8 cellular contexts compared by ENCODE assay signal in the genomic region with DNA sequence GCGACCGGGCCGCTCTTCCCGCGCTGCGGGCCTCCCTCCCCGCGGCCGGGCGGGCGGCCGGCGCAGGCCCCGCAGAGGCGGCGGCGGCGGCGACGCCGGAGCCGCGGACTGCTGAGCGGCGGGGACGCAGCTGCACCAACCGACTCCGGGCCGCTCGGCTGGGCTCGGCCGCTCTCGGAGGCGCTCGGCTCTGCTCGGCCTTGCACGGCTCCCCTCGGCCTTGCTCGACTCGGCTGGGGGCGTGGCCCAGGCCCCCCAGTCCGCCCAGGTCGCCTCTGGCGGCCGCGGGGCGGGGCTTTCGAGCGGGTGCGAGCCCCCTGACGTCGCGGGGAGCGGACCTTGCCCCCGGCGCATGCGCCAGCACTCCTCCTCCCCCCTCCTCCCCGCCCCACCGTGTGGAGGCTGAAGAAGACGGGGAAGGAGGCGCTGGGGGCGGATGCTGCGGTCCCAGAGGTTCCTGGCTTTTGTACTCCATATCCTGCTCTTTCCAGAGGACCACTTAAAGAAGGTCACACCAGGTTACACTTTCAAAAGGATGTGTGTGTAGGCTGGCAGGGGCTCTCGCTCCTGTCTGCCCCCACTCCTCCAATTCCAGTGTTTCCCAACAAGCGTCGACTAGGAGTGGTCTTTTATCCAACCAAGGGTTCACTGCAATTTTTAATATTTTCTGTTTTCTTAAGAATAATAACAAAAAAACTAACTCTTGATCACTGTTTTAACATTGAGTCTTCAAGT. TPM values are rescaled to one million over a fixed set of nuclear protein-coding genes. Genes with fewer than 3 reads are reported as not detected.
DNase-seq lines count a peak whose midpoint lies in the region; ATAC-seq and TF ChIP-seq lines count a peak whose summit lies in the region.

A gene with protein sequence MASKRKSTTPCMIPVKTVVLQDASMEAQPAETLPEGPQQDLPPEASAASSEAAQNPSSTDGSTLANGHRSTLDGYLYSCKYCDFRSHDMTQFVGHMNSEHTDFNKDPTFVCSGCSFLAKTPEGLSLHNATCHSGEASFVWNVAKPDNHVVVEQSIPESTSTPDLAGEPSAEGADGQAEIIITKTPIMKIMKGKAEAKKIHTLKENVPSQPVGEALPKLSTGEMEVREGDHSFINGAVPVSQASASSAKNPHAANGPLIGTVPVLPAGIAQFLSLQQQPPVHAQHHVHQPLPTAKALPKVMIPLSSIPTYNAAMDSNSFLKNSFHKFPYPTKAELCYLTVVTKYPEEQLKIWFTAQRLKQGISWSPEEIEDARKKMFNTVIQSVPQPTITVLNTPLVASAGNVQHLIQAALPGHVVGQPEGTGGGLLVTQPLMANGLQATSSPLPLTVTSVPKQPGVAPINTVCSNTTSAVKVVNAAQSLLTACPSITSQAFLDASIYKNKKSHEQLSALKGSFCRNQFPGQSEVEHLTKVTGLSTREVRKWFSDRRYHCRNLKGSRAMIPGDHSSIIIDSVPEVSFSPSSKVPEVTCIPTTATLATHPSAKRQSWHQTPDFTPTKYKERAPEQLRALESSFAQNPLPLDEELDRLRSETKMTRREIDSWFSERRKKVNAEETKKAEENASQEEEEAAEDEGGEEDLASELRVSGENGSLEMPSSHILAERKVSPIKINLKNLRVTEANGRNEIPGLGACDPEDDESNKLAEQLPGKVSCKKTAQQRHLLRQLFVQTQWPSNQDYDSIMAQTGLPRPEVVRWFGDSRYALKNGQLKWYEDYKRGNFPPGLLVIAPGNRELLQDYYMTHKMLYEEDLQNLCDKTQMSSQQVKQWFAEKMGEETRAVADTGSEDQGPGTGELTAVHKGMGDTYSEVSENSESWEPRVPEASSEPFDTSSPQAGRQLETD (minus strand): TSS at position 196 of the 735 bp plus-strand sequence. CDS start 112,815 bp downstream, outside the sequence.

- H3K9ac ChIP-seq in BLaER1 = peak within 1 kb of the TSS; percentile 95

- no peaks in the 10 kb centered on the region for H4K20me1 ChIP-seq in BLaER1

- H3K4me1 Mint-ChIP-seq in activated CD4-positive, alpha-beta T cell treated with anti-CD3 and anti-CD28 coated beads, Interleukin-2, amount 10 ng/mL, durations not matched to agents 7 days and 5 days = peaks cover 28% of the 10 kb centered on the region

- intact Hi-C loops in left colon (cut with DNase I, micrococcal nuclease) = no loop called here

- H3K27me3 ChIP-seq in BLaER1 = no peaks in the 10 kb centered on the region

- peak within 1 kb of the TSS; percentile 83 for H3K27ac Mint-ChIP-seq in activated CD4-positive, alpha-beta T cell treated with anti-CD3 and anti-CD28 coated beads, Interleukin-2, amount 10 ng/mL, durations not matched to agents 7 days and 5 days

- POLR2A ChIA-PET in activated CD4-positive, alpha-beta T cell treated with anti-CD3 and anti-CD28 coated beads, Interleukin-2, amount 10 ng/mL, durations not matched to agents 7 days and 5 days (lab: Charles Lee) = no interaction called here

- no peak for TF ChIP-seq CTCF in coronary artery (IDR thresholded peaks at IDR 0.05)

- H3K4me3 Mint-ChIP-seq in activated CD4-positive, alpha-beta T cell treated with anti-CD3 and anti-CD28 coated beads, Interleukin-2, amount 10 ng/mL, durations not matched to agents 7 days and 5 days = peak within 1 kb of the TSS; percentile 80

- H3K4me3 ChIP-seq in BLaER1 (peak within 1 kb of the TSS; percentile 95), coronary artery (peak within 1 kb of the TSS; percentile 87)

- CTCF ChIA-PET in activated CD4-positive, alpha-beta T cell treated with anti-CD3 and anti-CD28 coated beads, Interleukin-2, amount 10 ng/mL, durations not matched to agents 7 days and 5 days (lab: Charles Lee) = interaction anchor here (0.7 to 1.3 kb wide), 4 partner anchors 11 to 183 kb away, joined by 3 to 4 read pairs (median 3); no protein-coding TSS in a partner anchor

- H3K36me3 ChIP-seq in BLaER1 = peaks cover 2% of the 10 kb centered on the region; the same call in 1 of the 2 replicates

- peaks cover 8% of the 10 kb centered on the region for H3K27me3 Mint-ChIP-seq in activated CD4-positive, alpha-beta T cell treated with anti-CD3 and anti-CD28 coated beads, Interleukin-2, amount 10 ng/mL, durations not matched to agents 7 days and 5 days

- H3K36me3 Mint-ChIP-seq in activated CD4-positive, alpha-beta T cell treated with anti-CD3 and anti-CD28 coated beads, Interleukin-2, amount 10 ng/mL, durations not matched to agents 7 days and 5 days (ENCODE audit: low read depth) = no peaks in the 10 kb centered on the region

- no peaks in the 10 kb centered on the region for H3K9me3 ChIP-seq in BLaER1

- no peaks in the 10 kb centered on the region for H3K9me3 Mint-ChIP-seq in activated CD4-positive, alpha-beta T cell treated with anti-CD3 and anti-CD28 coated beads, Interleukin-2, amount 10 ng/mL, durations not matched to agents 7 days and 5 days

- ATAC-seq in GM19351 (IDR thresholded peaks at IDR 0.05; ENCODE audit: unreplicated experiment) = peak; percentile 96
- peak; percentile 94 for ATAC-seq in HG03520 (IDR thresholded peaks at IDR 0.05; ENCODE audit: unreplicated experiment)
- peak; percentile 87 for ATAC-seq in left colon

- peak within 1 kb of the TSS; percentile 99 for H3K27ac ChIP-seq in BLaER1
- peak within 1 kb of the TSS; percentile 95 to 97 for H3K27ac ChIP-seq in coronary artery

- DNase-seq in NCI-H526 treated with DMSO at 0.1 percent for 48 hours (lab: John Stamatoyannopoulos, UW) = peak; percentile 89
- peak; percentile 94 for DNase-seq in activated CD4-positive, alpha-beta T cell treated with anti-CD3 and anti-CD28 coated beads, Interleukin-2, amount 10 ng/mL, durations not matched to agents 7 days and 5 days
- DNase-seq in coronary artery (ENCODE audit: low spot score) = peak; percentile 97
- DNase-seq in left colon = peak; percentile 97
- peak; percentile 96 for DNase-seq in stimulated activated CD4-positive, alpha-beta T cell treated with anti-CD3 and anti-CD28 coated beads, Interleukin-1b, Interleukin-23, amount 100 ng/mL, for 48 hours

- peaks cover 30% of the 10 kb centered on the region for H3K4me1 ChIP-seq in BLaER1

- H3K4me2 ChIP-seq in BLaER1 = peak within 1 kb of the TSS; percentile 98

RNA-seq across cellular contexts. Expression of the gene that starts here (rescaled TPM):
- 10 to 100 TPM in 1 of 2 experiments, 1 to 10 TPM in 1; 8.6 to 10.2 TPM for total RNA-seq in activated CD4-positive, alpha-beta T cell treated with anti-CD3 and anti-CD28 coated beads, Interleukin-2, amount 10 ng/mL, durations not matched to agents 7 days and 5 days
- total RNA-seq in left colon = 10 to 100 TPM; 31.7 to 35.3 TPM

Comparison
In these comparisons a context has a peak if more than half of its experiments do, and no peak if none do; other contexts are left out.
1. Peak in every context shown above with its lines: DNase-seq, ATAC-seq, H3K4me3 ChIP-seq and H3K27ac ChIP-seq.